Comparison of ENCODE assay signal across 8 cellular contexts in genomic region chr22:41382610-41383009, GRCh38. TPM values are rescaled to one million over a fixed set of nuclear protein-coding genes. Genes with fewer than 3 reads are reported as not detected.
A peak's percentile ranks its signal among the peaks of the same experiment; 100 is the strongest.
DNase-seq lines count a peak whose midpoint lies in the region; ATAC-seq, FAIRE-seq and TF ChIP-seq lines count a peak whose summit lies in the region.

No MANE protein-coding gene starts in this region.

- intact Hi-C loops in right lobe of liver (cut with DNase I): no loop called here
- intact Hi-C loops in thyroid gland (cut with DNase I): no loop called here

- peak overlapping the region; percentile 86 for H3K9ac ChIP-seq in astrocyte (ENCODE audit: low read length)

- peak overlapping the region; percentile 69 for H2AFZ ChIP-seq in astrocyte (ENCODE audit: low read depth, low read length)

- TF ChIP-seq POLR2A in right lobe of liver (IDR thresholded peaks at IDR 0.05) (no peak), thyroid gland (IDR thresholded peaks at IDR 0.05) (no peak)

- H3K9me3 Mint-ChIP-seq in activated T-cell treated with anti-CD3 and anti-CD28 coated beads, Interleukin-2, amount 50 U/mL, for 24 hours: no peaks in the 10 kb centered on the region
- H3K9me3 Mint-ChIP-seq in astrocyte (ENCODE audit: unreplicated experiment): no peaks in the 10 kb centered on the region

- TF ChIP-seq CTCF in astrocyte (IDR thresholded peaks at IDR 0.05; ENCODE audit: insufficient read depth, low read depth, low read length) (no peak), right lobe of liver (IDR thresholded peaks at IDR 0.05) (no peak), thyroid gland (IDR thresholded peaks at IDR 0.05) (no peak)

- DNase-seq in activated T-cell treated with anti-CD3 and anti-CD28 coated beads, Interleukin-2, amount 50 U/mL, for 24 hours: no peak
- no peak for DNase-seq in activated T-cell treated with anti-CD3 and anti-CD28 coated beads, Interleukin-2, amount 50 U/mL, for 1 hour
- DNase-seq in astrocyte (ENCODE audit: low read depth): no peak
- no peak for DNase-seq in right lobe of liver
- DNase-seq in thyroid gland: no peak

- H3K4me2 ChIP-seq in astrocyte (ENCODE audit: low read length): peak overlapping the region; percentile 93

- H3K9me3 ChIP-seq in astrocyte (ENCODE audit: insufficient read depth, low read depth, low read length) (no peaks in the 10 kb centered on the region), right lobe of liver (no peaks in the 10 kb centered on the region), thyroid gland (no peaks in the 10 kb centered on the region)

- H3K27ac ChIP-seq in astrocyte (ENCODE audit: low read depth, low read length): no peak overlapping the region
- H3K27ac ChIP-seq in right lobe of liver: peak overlapping the region in 2 of 3 donors; percentile 87 to 91
- H3K27ac ChIP-seq in thyroid gland: peak overlapping the region; percentile 97 to 100 (median 98)

- no peak for FAIRE-seq in astrocyte (lab: Jason Lieb, UNC)

- H3K27me3 Mint-ChIP-seq in activated T-cell treated with anti-CD3 and anti-CD28 coated beads, Interleukin-2, amount 50 U/mL, for 24 hours: no peaks in the 10 kb centered on the region
- no peaks in the 10 kb centered on the region for H3K27me3 Mint-ChIP-seq in astrocyte (ENCODE audit: low read depth, unreplicated experiment)

- H3K4me3 Mint-ChIP-seq in activated T-cell treated with anti-CD3 and anti-CD28 coated beads, Interleukin-2, amount 50 U/mL, for 24 hours: peak overlapping the region; percentile 83
- peak overlapping the region; percentile 85 for H3K4me3 Mint-ChIP-seq in astrocyte (ENCODE audit: unreplicated experiment)

- H3K27me3 ChIP-seq in astrocyte (ENCODE audit: insufficient read depth, low read length): no peaks in the 10 kb centered on the region
- H3K27me3 ChIP-seq in right lobe of liver: no peaks in the 10 kb centered on the region
- H3K27me3 ChIP-seq in thyroid gland: no peaks in the 10 kb centered on the region

- WGBS in right lobe of liver (ENCODE audit: insufficient coverage, low coverage, low lambda C conversion rate, missing lambda C conversion rate): 2% methylated on average over 9 of the region's 19 CpGs
- 19 to 22% methylated on average over 11 to 19 of the region's 19 CpGs for WGBS in thyroid gland, 2 donors

- peak overlapping the region; percentile 62 for H3K4me3 ChIP-seq in astrocyte (ENCODE audit: insufficient read depth, low read depth, low read length)
- peak overlapping the region; percentile 63 to 94 (median 94) for H3K4me3 ChIP-seq in right lobe of liver
- peak overlapping the region in 2 of 3 donors; percentile 83 to 88 for H3K4me3 ChIP-seq in thyroid gland (replicated peaks in 1 of 3)

- H3K4me1 ChIP-seq in astrocyte (ENCODE audit: insufficient read depth, low read length) (peaks cover 17% of the 10 kb centered on the region), right lobe of liver (peaks cover 0 to 23% (median 2%) of the 10 kb centered on the region in 4 donors), thyroid gland (peaks cover 25% of the 10 kb centered on the region in 2 donors)

- ATAC-seq in right lobe of liver (no peak), HG03432 (IDR thresholded peaks at IDR 0.05; ENCODE audit: unreplicated experiment) (no peak), HG03196 (IDR thresholded peaks at IDR 0.05; ENCODE audit: unreplicated experiment) (no peak), GM18873 (IDR thresholded peaks at IDR 0.05; ENCODE audit: low FRiP score, unreplicated experiment) (no peak)

- peaks cover 6% of the 10 kb centered on the region for H4K20me1 ChIP-seq in astrocyte (ENCODE audit: insufficient read depth, low read length)

- H3K27ac Mint-ChIP-seq in activated T-cell treated with anti-CD3 and anti-CD28 coated beads, Interleukin-2, amount 50 U/mL, for 24 hours: peak overlapping the region; percentile 91
- peak overlapping the region; percentile 83 for H3K27ac Mint-ChIP-seq in astrocyte (ENCODE audit: unreplicated experiment)

- peaks cover 3% of the 10 kb centered on the region for H3K79me2 ChIP-seq in astrocyte (ENCODE audit: insufficient read depth, low read length)

- no peaks in the 10 kb centered on the region for H3K36me3 Mint-ChIP-seq in activated T-cell treated with anti-CD3 and anti-CD28 coated beads, Interleukin-2, amount 50 U/mL, for 24 hours (ENCODE audit: low read depth)
- H3K36me3 Mint-ChIP-seq in astrocyte (ENCODE audit: low read depth, unreplicated experiment): no peaks in the 10 kb centered on the region

- H3K36me3 ChIP-seq in astrocyte (ENCODE audit: insufficient read depth, low read length): no peaks in the 10 kb centered on the region
- H3K36me3 ChIP-seq in right lobe of liver: peaks cover 0 to 7% (median 2%) of the 10 kb centered on the region in 4 donors
- peaks cover 0 to 4% of the 10 kb centered on the region in 2 donors for H3K36me3 ChIP-seq in thyroid gland

- H3K4me1 Mint-ChIP-seq in activated T-cell treated with anti-CD3 and anti-CD28 coated beads, Interleukin-2, amount 50 U/mL, for 24 hours (ENCODE audit: low read depth): peaks cover 20% of the 10 kb centered on the region
- peaks cover 8% of the 10 kb centered on the region for H3K4me1 Mint-ChIP-seq in astrocyte (ENCODE audit: low read depth, unreplicated experiment)

RNA-seq across cellular contexts. Expression of gene TEF, which starts 0.9 kb away (rescaled TPM):
- 5.9 and 6.3 TPM in 2 replicates for total RNA-seq in astrocyte
- 10 to 100 TPM in 4 of 6 experiments, 1 to 10 TPM in 2; 6.1 to 28.9 (median 15.5) TPM for total RNA-seq in right lobe of liver
- 10 to 100 TPM; 15.9 to 41.1 (median 22.9) TPM for total RNA-seq in thyroid gland
